1 cellular context compared by ENCODE assay signal in genomic region chr12:6827437-6827894, GRCh38.
TF ChIP-seq lines count a peak whose summit lies in the region.

No MANE protein-coding gene starts in this region.

TF ChIP-seq in HepG2, 621 proteins besides CTCF, POLR2A, EP300 and RAD21 (continued from another document):
- peak; percentile 53; the same call in 1 of the 2 replicates for TF ChIP-seq POLR2AphosphoS5 (IDR thresholded peaks at IDR 0.05; ENCODE audit: low read depth, low read length)
- TF ChIP-seq ZNF510 (CRISPR knock-in tag; IDR thresholded peaks at IDR 0.05; ENCODE audit: low read depth), result no peak
- no peak for TF ChIP-seq SP1 (IDR thresholded peaks at IDR 0.05)
- peak; percentile 25; the same call in 1 of the 2 replicates for TF ChIP-seq SP1 (CRISPR knock-in tag; IDR thresholded peaks at IDR 0.05)
- no peak for TF ChIP-seq ZNF841 (CRISPR knock-in tag; IDR thresholded peaks at IDR 0.05; ENCODE audit: borderline replicate concordance)
- peak; percentile 20; the same call in 1 of the 2 replicates for TF ChIP-seq ELF3 (CRISPR knock-in tag; IDR thresholded peaks at IDR 0.05)
- TF ChIP-seq MXD4 (CRISPR knock-in tag; IDR thresholded peaks at IDR 0.05), result peak; percentile 36; the same call in 1 of the 2 replicates
- TF ChIP-seq RFX3 (CRISPR knock-in tag; IDR thresholded peaks at IDR 0.05), result peak; percentile 17; the same call in 1 of the 2 replicates
- peak; percentile 29 for TF ChIP-seq CCAR2 (optimal IDR thresholded peaks at IDR 0.05; ENCODE audit: low read depth, low read length)
- TF ChIP-seq CBX2 (IDR thresholded peaks at IDR 0.05; ENCODE audit: low read depth, low read length), result no peak
- TF ChIP-seq CBX2 (CRISPR knock-in tag; IDR thresholded peaks at IDR 0.05; ENCODE audit: low read depth), result no peak
- no peak for TF ChIP-seq ZNF564 (CRISPR knock-in tag; IDR thresholded peaks at IDR 0.05)
- peak; percentile 39 for TF ChIP-seq TEAD3 (CRISPR knock-in tag; optimal IDR thresholded peaks at IDR 0.05; ENCODE audit: borderline replicate concordance)
- TF ChIP-seq MYPOP (CRISPR knock-in tag; IDR thresholded peaks at IDR 0.05), result no peak
- peak; percentile 81 for TF ChIP-seq TFE3 (CRISPR knock-in tag; IDR thresholded peaks at IDR 0.05)
- TF ChIP-seq NR3C1 (CRISPR knock-in tag; IDR thresholded peaks at IDR 0.05), result no peak
- no peak for TF ChIP-seq ARID2 (CRISPR knock-in tag; IDR thresholded peaks at IDR 0.05; ENCODE audit: borderline replicate concordance)
- peak; percentile 42; the same call in 1 of the 2 replicates for TF ChIP-seq SAP130 (CRISPR knock-in tag; IDR thresholded peaks at IDR 0.05; ENCODE audit: low read depth)
- TF ChIP-seq ZFP82 (CRISPR knock-in tag; IDR thresholded peaks at IDR 0.05; ENCODE audit: borderline replicate concordance), result no peak
- no peak for TF ChIP-seq GPBP1L1 (CRISPR knock-in tag; IDR thresholded peaks at IDR 0.05)
- TF ChIP-seq ZNF614 (CRISPR knock-in tag; IDR thresholded peaks at IDR 0.05; ENCODE audit: borderline replicate concordance), result no peak
- peak; percentile 82 for TF ChIP-seq MAX (IDR thresholded peaks at IDR 0.05)
- TF ChIP-seq NR0B2 (CRISPR knock-in tag; IDR thresholded peaks at IDR 0.05), result no peak
- peak; percentile 83 for TF ChIP-seq ZSCAN25 (CRISPR knock-in tag; IDR thresholded peaks at IDR 0.05)
- TF ChIP-seq EEA1 (CRISPR knock-in tag; IDR thresholded peaks at IDR 0.05; ENCODE audit: borderline replicate concordance), result no peak
- TF ChIP-seq HMGXB4 (CRISPR knock-in tag; IDR thresholded peaks at IDR 0.05; ENCODE audit: borderline replicate concordance in 1 of 2, low read depth in 1 of 2), result 0 out of 4 replicates have a peak, but pooled peaks of 1 of the 2 experiments have one; percentile 22
- no peak for TF ChIP-seq ARNTL (CRISPR knock-in tag; IDR thresholded peaks at IDR 0.05)
- TF ChIP-seq BHLHE40 (IDR thresholded peaks at IDR 0.05; ENCODE audit: low read length), result no peak
- TF ChIP-seq CBX1 (IDR thresholded peaks at IDR 0.05; ENCODE audit: low read depth), result no peak
- TF ChIP-seq ZNF446 (CRISPR knock-in tag; IDR thresholded peaks at IDR 0.05), result no peak
TF ChIP-seq in HepG2: peak in this region for 30.
